ENCODE assay signal across 10 cellular contexts in the genomic region with DNA sequence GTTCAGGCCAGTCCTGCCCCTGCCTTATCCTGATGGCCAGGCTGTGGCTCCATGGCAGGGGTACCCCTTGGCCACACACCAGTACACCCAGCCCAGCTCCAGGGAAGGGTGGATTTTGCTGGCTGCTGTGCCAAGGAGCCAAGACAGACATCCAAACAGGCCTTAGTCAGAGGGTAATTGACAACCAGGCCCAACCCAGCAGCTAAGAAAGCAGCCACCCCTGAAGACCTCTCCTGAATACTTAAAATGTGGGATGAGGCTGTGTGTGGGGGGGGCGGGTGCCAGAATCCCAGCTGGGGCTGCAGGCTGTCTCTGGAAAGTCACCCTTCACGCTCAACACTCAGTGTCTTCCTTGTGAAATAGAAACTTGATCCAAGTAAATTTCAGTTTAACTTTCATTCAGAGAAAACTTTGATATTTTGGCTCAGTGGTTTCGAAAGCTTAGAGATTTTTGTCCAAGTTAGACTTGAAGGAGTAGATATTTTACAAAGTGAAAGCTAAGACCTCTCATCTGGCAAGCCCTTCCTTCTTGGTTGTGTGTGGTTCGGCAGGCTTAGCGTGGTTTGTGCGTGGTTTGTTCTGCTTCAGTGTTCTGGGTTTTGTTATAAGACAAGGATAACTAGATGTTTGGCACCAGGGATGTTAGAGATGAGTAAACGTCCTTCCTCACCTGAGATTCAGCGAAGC. TPM values are rescaled to one million over a fixed set of nuclear protein-coding genes. Genes with fewer than 3 reads are reported as not detected.
A peak's percentile ranks its signal among the peaks of the same experiment; 100 is the strongest.
DNase-seq lines count a peak whose midpoint lies in the region; ATAC-seq, FAIRE-seq and TF ChIP-seq lines count a peak whose summit lies in the region.
"Had no signal": no experiment of that assay in that cellular context is flagged by ENCODE, and none has a peak within 500 bp of the region (broad histone marks: within the 10 kb centered on the region; RNA-seq: fewer than 3 reads in every experiment).

No MANE protein-coding gene starts in this region.

- no peaks in the 10 kb centered on the region for H3K9me3 ChIP-seq in mesenchymal stem cell (ENCODE audit: control insufficient read depth, low read length)

- no peak overlapping the region for H4K8ac ChIP-seq in mesenchymal stem cell (ENCODE audit: low read length)

- H4K91ac ChIP-seq in mesenchymal stem cell (ENCODE audit: low read length), result no peak overlapping the region

- H3K27ac ChIP-seq in mesenchymal stem cell (ENCODE audit: low read length, poor library complexity, severe bottlenecking), result peak overlapping the region; percentile 55

- H3K27me3 Mint-ChIP-seq in activated CD4-positive, alpha-beta memory T cell treated with anti-CD3 and anti-CD28 coated beads, Interleukin-2, amount 10 ng/mL, durations not matched to agents 7 days and 5 days, result peaks cover 65% of the 10 kb centered on the region
- peaks cover 55 to 60% of the 10 kb centered on the region in 2 donors for H3K27me3 Mint-ChIP-seq in natural killer cell (ENCODE audit: low read depth in 2 of 2)

- peaks cover 3% of the 10 kb centered on the region for H3K36me3 Mint-ChIP-seq in activated CD4-positive, alpha-beta memory T cell treated with anti-CD3 and anti-CD28 coated beads, Interleukin-2, amount 10 ng/mL, durations not matched to agents 7 days and 5 days (ENCODE audit: low read depth)
- H3K36me3 Mint-ChIP-seq in natural killer cell, result no peaks in the 10 kb centered on the region

- H3K4me1 Mint-ChIP-seq in activated CD4-positive, alpha-beta memory T cell treated with anti-CD3 and anti-CD28 coated beads, Interleukin-2, amount 10 ng/mL, durations not matched to agents 7 days and 5 days, result peaks cover 40% of the 10 kb centered on the region
- H3K4me1 Mint-ChIP-seq in natural killer cell, result peaks cover 13 to 28% of the 10 kb centered on the region in 2 donors

- POLR2A ChIA-PET in activated CD4-positive, alpha-beta memory T cell treated with anti-CD3 and anti-CD28 coated beads, Interleukin-2, amount 10 ng/mL, durations not matched to agents 7 days and 5 days (lab: Charles Lee), result no interaction called here

- no peak for TF ChIP-seq POLR2A in GM12892 (IDR thresholded peaks at IDR 0.05; ENCODE audit: low read depth, low read length)

- H2AK5ac ChIP-seq in mesenchymal stem cell (ENCODE audit: low read length, severe bottlenecking), result no peak overlapping the region

- H3K4me2 ChIP-seq in mesenchymal stem cell (ENCODE audit: low read length, poor library complexity, severe bottlenecking), result peak overlapping the region; percentile 2

- in situ Hi-C loops in ACHN (cut with HindIII; ENCODE audit: low pct_ligation_motif_present, low pct_unique_long_range_greater_than_20kb, low sequenced_read_pairs), result no loop called here

- CTCF ChIA-PET in activated CD4-positive, alpha-beta memory T cell treated with anti-CD3 and anti-CD28 coated beads, Interleukin-2, amount 10 ng/mL, durations not matched to agents 7 days and 5 days (lab: Charles Lee), result interaction anchor here (0.8 to 1.1 kb wide), 2 partner anchors 13 to 19 kb away, joined by 3 to 4 read pairs; no protein-coding TSS in a partner anchor

- H2BK120ac ChIP-seq in mesenchymal stem cell (ENCODE audit: low read depth, low read length), result no peak overlapping the region

- DNase-seq in ACHN, result peak; percentile 89
- peak; percentile 33 for DNase-seq in GM12892 (ENCODE audit: insufficient read length)
- no peak for DNase-seq in activated CD4-positive, alpha-beta memory T cell treated with anti-CD3 and anti-CD28 coated beads, Interleukin-2, amount 10 ng/mL, durations not matched to agents 7 days and 5 days
- DNase-seq in mesenchymal stem cell, result no peak
- no peak for DNase-seq in COR-L47 (lab: John Stamatoyannopoulos, UW)
- no peak for DNase-seq in natural killer cell
- DNase-seq in NCI-H128 (lab: John Stamatoyannopoulos, UW; ENCODE audit: unreplicated experiment), result no peak
- DNase-seq: NCI-H187; stimulated activated CD4-positive, alpha-beta T cell treated with anti-CD3 and anti-CD28 coated beads, Interleukin-2, amount 100 ng/mL, for 24 hours had no signal

- no peak overlapping the region for H2AFZ ChIP-seq in mesenchymal stem cell (ENCODE audit: low read depth, low read length)

- no peak overlapping the region for H2BK12ac ChIP-seq in mesenchymal stem cell (ENCODE audit: low read length in 2 of 2)

- H3K36me3 ChIP-seq in mesenchymal stem cell (ENCODE audit: control insufficient read depth in 1 of 2, insufficient read depth in 2 of 2, low read depth in 1 of 2, low read length in 2 of 2), result peaks cover 0 to 26% of the 10 kb centered on the region in 2 experiments

- intact Hi-C loops in natural killer cell (cut with micrococcal nuclease), result no loop called here

- H2BK15ac ChIP-seq in mesenchymal stem cell (ENCODE audit: low read depth, poor library complexity, severe bottlenecking), result no peak overlapping the region

- peaks cover 64% of the 10 kb centered on the region for H3K4me1 ChIP-seq in mesenchymal stem cell (ENCODE audit: control insufficient read depth, insufficient read depth, low read depth, low read length)

- H3K18ac ChIP-seq in mesenchymal stem cell (ENCODE audit: low read depth in 1 of 2, low read length in 2 of 2), result no peak overlapping the region

- H3K9me3 Mint-ChIP-seq in activated CD4-positive, alpha-beta memory T cell treated with anti-CD3 and anti-CD28 coated beads, Interleukin-2, amount 10 ng/mL, durations not matched to agents 7 days and 5 days, result peaks cover 2% of the 10 kb centered on the region
- no peaks in the 10 kb centered on the region for H3K9me3 Mint-ChIP-seq in natural killer cell

- TF ChIP-seq CTCF in natural killer cell (IDR thresholded peaks at IDR 0.05), result no peak

- H3K27ac Mint-ChIP-seq in activated CD4-positive, alpha-beta memory T cell treated with anti-CD3 and anti-CD28 coated beads, Interleukin-2, amount 10 ng/mL, durations not matched to agents 7 days and 5 days, result no peak overlapping the region
- H3K27ac Mint-ChIP-seq in natural killer cell, result no peak overlapping the region

- H3K4me3 ChIP-seq in mesenchymal stem cell (ENCODE audit: insufficient read depth in 1 of 2, low read depth in 1 of 2, low read length in 2 of 2), result peak overlapping the region in 1 of 2 experiments; percentile 62

- ATAC-seq in HG03442 (IDR thresholded peaks at IDR 0.05; ENCODE audit: unreplicated experiment) (no peak), natural killer cell (no peak)

- no peak overlapping the region for H3K4ac ChIP-seq in mesenchymal stem cell (ENCODE audit: low read depth in 1 of 2, low read length in 2 of 2)

- peaks cover 0 to 19% of the 10 kb centered on the region in 2 experiments for H3K27me3 ChIP-seq in mesenchymal stem cell (ENCODE audit: control insufficient read depth in 1 of 2, insufficient read depth in 1 of 2, low read length in 2 of 2)

- no peak overlapping the region for H3K14ac ChIP-seq in mesenchymal stem cell (ENCODE audit: low read length in 2 of 2)

- peak overlapping the region; percentile 60 for H3K9ac ChIP-seq in mesenchymal stem cell (ENCODE audit: low read length)

- H2BK5ac ChIP-seq in mesenchymal stem cell (ENCODE audit: low read depth, low read length, poor library complexity, severe bottlenecking), result no peak overlapping the region

- 83% methylated on average over 6 of the region's 8 CpGs for WGBS in mesenchymal stem cell

- peaks cover 18% of the 10 kb centered on the region for H3K79me1 ChIP-seq in mesenchymal stem cell (replicated peaks; ENCODE audit: low read length, poor library complexity, severe bottlenecking)

- peak overlapping the region; percentile 11 for H3K4me3 Mint-ChIP-seq in activated CD4-positive, alpha-beta memory T cell treated with anti-CD3 and anti-CD28 coated beads, Interleukin-2, amount 10 ng/mL, durations not matched to agents 7 days and 5 days
- no peak overlapping the region for H3K4me3 Mint-ChIP-seq in natural killer cell

- no peak overlapping the region for H3K23ac ChIP-seq in mesenchymal stem cell (ENCODE audit: low read length in 2 of 2)

- FAIRE-seq in GM12892 (lab: Jason Lieb, UNC), result peak; percentile 87

RNA-seq across cellular contexts. Expression of a gene that starts 5.1 kb away (rescaled TPM):
- polyA plus RNA-seq in GM12892 (2012; ENCODE audit: missing spikeins), result 9.8 TPM
- total RNA-seq in activated CD4-positive, alpha-beta memory T cell treated with anti-CD3 and anti-CD28 coated beads, Interleukin-2, amount 10 ng/mL, durations not matched to agents 7 days and 5 days, result 1 to 10 TPM; 1.4 to 1.6 TPM
- 1.9 TPM for polyA plus RNA-seq in mesenchymal stem cell (2013, experiment 1 of 2)
- 2.1 TPM for polyA plus RNA-seq in mesenchymal stem cell (2013, experiment 2 of 2)
- total RNA-seq in natural killer cell, result under 1 TPM; 0.24 to 0.70 (median 0.34) TPM

Comparison
In these comparisons a context has a peak if more than half of its experiments do, and no peak if none do; other contexts are left out.
1. DNase-seq: peak in ACHN (single experiment) and GM12892 (single experiment); none in activated CD4-positive, alpha-beta memory T cell treated with anti-CD3 and anti-CD28 coated beads, Interleukin-2, amount 10 ng/mL, durations not matched to agents 7 days and 5 days (single experiment), mesenchymal stem cell (single experiment), COR-L47 (single experiment), natural killer cell (single experiment) and NCI-H128 (single experiment).